25 cellular contexts compared by ENCODE assay signal in genomic region chr20:36308986-36309385, GRCh38.
"Had no signal": no experiment of that assay in that cellular context is flagged by ENCODE, and none has a peak within 500 bp of the region (broad histone marks: within the 10 kb centered on the region; RNA-seq: fewer than 3 reads in every experiment).

No MANE protein-coding gene starts in this region.

- H3K36me3 ChIP-seq: lower lobe of right lung, thoracic aorta, vagina had no signal

- H3K36me3 Mint-ChIP-seq: immature natural killer cell; natural killer cell treated with Interleukin-12 subunit alpha and Interleukin-12 subunit beta and Interleukin-15 and Interleukin-18, amount 100 ng/mL, for 72 hours; WTC11 had no signal

- H3K4me3 Mint-ChIP-seq: activated CD4-positive, alpha-beta memory T cell treated with anti-CD3 and anti-CD28 coated beads, Interleukin-2, amount 10 ng/mL, durations not matched to agents 7 days and 5 days; activated CD4-positive, alpha-beta T cell treated with anti-CD3 and anti-CD28 coated beads, Interleukin-2, amount 10 ng/mL, durations not matched to agents 7 days and 5 days; activated T-cell treated with anti-CD3 and anti-CD28 coated beads, Interleukin-2, amount 50 U/mL, for 24 hours; natural killer cell treated with Interleukin-12 subunit alpha and Interleukin-12 subunit beta and Interleukin-15 and Interleukin-18, amount 100 ng/mL, for 72 hours; WTC11 had no signal

- H3K27ac ChIP-seq: lower lobe of right lung, parathyroid adenoma, psoas muscle, thoracic aorta, vagina had no signal

- DNase-seq: activated CD4-positive, alpha-beta memory T cell treated with anti-CD3 and anti-CD28 coated beads, Interleukin-2, amount 10 ng/mL, durations not matched to agents 7 days and 5 days; activated CD4-positive, alpha-beta T cell treated with anti-CD3 and anti-CD28 coated beads for 1 hour; activated CD4-positive, alpha-beta T cell treated with anti-CD3 and anti-CD28 coated beads, Interleukin-2, amount 10 ng/mL, durations not matched to agents 7 days and 5 days; activated gamma-delta T cell; activated naive CD4-positive, alpha-beta T cell treated with anti-CD3 and anti-CD28 coated beads, Interleukin-2, amount 50 U/mL, for 16 hours; activated T-cell treated with anti-CD3 and anti-CD28 coated beads, Interleukin-2, amount 50 U/mL, for 24 hours; amniotic stem cell; central memory CD4-positive, alpha-beta T cell; foreskin fibroblast; immature natural killer cell; kidney; lower lobe of right lung; mesendoderm; mucosa of descending colon; stimulated activated CD4-positive, alpha-beta T cell treated with anti-CD3 and anti-CD28 coated beads, Interleukin-2, amount 100 ng/mL, for 48 hours; stimulated activated naive CD8-positive, alpha-beta T cell treated with anti-CD3 and anti-CD28 coated beads, Interleukin-15, Interleukin-2, amounts not matched to agents 100 U/mL and 50 U/mL, for 24 hours; T-helper 2 cell; trophoblast cell had no signal

- H3K9me3 Mint-ChIP-seq: activated CD4-positive, alpha-beta memory T cell treated with anti-CD3 and anti-CD28 coated beads, Interleukin-2, amount 10 ng/mL, durations not matched to agents 7 days and 5 days; activated CD4-positive, alpha-beta T cell treated with anti-CD3 and anti-CD28 coated beads, Interleukin-2, amount 10 ng/mL, durations not matched to agents 7 days and 5 days; activated T-cell treated with anti-CD3 and anti-CD28 coated beads, Interleukin-2, amount 50 U/mL, for 24 hours; immature natural killer cell; natural killer cell treated with Interleukin-12 subunit alpha and Interleukin-12 subunit beta and Interleukin-15 and Interleukin-18, amount 100 ng/mL, for 72 hours; WTC11 had no signal

- ATAC-seq: lower lobe of right lung; mucosa of descending colon; natural killer cell treated with Interleukin-12 subunit alpha and Interleukin-12 subunit beta and Interleukin-15 and Interleukin-18, amount 100 ng/mL, for 72 hours; psoas muscle; SK-N-SH treated with all-trans-retinoic acid at 6 μM for 48 hours; stimulated activated naive CD8-positive, alpha-beta T cell treated with anti-CD3 and anti-CD28 coated beads, Interleukin-15, Interleukin-2, amounts not matched to agents 100 U/mL and 50 U/mL, for 24 hours; WTC11 had no signal

- H3K4me3 ChIP-seq: lower lobe of right lung, mucosa of descending colon, psoas muscle, thoracic aorta, vagina had no signal

- H3K27ac Mint-ChIP-seq: activated CD4-positive, alpha-beta memory T cell treated with anti-CD3 and anti-CD28 coated beads, Interleukin-2, amount 10 ng/mL, durations not matched to agents 7 days and 5 days; activated CD4-positive, alpha-beta T cell treated with anti-CD3 and anti-CD28 coated beads, Interleukin-2, amount 10 ng/mL, durations not matched to agents 7 days and 5 days; activated T-cell treated with anti-CD3 and anti-CD28 coated beads, Interleukin-2, amount 50 U/mL, for 24 hours; immature natural killer cell; natural killer cell treated with Interleukin-12 subunit alpha and Interleukin-12 subunit beta and Interleukin-15 and Interleukin-18, amount 100 ng/mL, for 72 hours; WTC11 had no signal

- H3K9me3 ChIP-seq: lower lobe of right lung, mucosa of descending colon, psoas muscle, thoracic aorta, vagina had no signal
